In genomic region chr2:84963692-84964405, GRCh38 we compare ENCODE assay signal across 8 cellular contexts. TPM values are rescaled to one million over a fixed set of nuclear protein-coding genes. Genes with fewer than 3 reads are reported as not detected.
A peak's percentile ranks its signal among the peaks of the same experiment; 100 is the strongest.
DNase-seq lines count a peak whose midpoint lies in the region; ATAC-seq and TF ChIP-seq lines count a peak whose summit lies in the region.

No MANE protein-coding gene starts in this region.

- DNase-seq in EL (peak; percentile 95), NCI-H226 (peak; percentile 95), osteoblast (ENCODE audit: insufficient read length, low spot score, missing footprints) (no peak), NCI-H2107 (lab: John Stamatoyannopoulos, UW) (no peak)
- DNase-seq in central memory CD8-positive, alpha-beta T cell (ENCODE audit: low spot score in 2 of 2), result no peak
- DNase-seq in activated T-helper 2 cell treated with anti-CD3 and anti-CD28 coated beads, Interferon-gamma antibody, Interleukin-2, Interleukin-4, amounts not matched to agents 10 μg/mL and 5 μg/mL and 100 μg/mL, durations not matched to agents 14 hours and 24 hours and 36 hours (ENCODE audit: low spot score), result no peak

- intact Hi-C loops in activated T-helper 2 cell treated with anti-CD3 and anti-CD28 coated beads, Interferon-gamma antibody, Interleukin-2, Interleukin-4, amounts not matched to agents 10 μg/mL and 5 μg/mL and 100 μg/mL, durations not matched to agents 14 hours and 24 hours and 36 hours (cut with micrococcal nuclease), result no loop called here

- peak overlapping the region; percentile 37 for H3K27ac ChIP-seq in osteoblast (ENCODE audit: low read depth, low read length)

- peaks cover 26% of the 10 kb centered on the region for H3K4me1 ChIP-seq in osteoblast (ENCODE audit: insufficient read depth, low read length)

- no peak overlapping the region for H2AFZ ChIP-seq in osteoblast (ENCODE audit: low read length)

- no peak overlapping the region for H3K4me3 ChIP-seq in osteoblast (ENCODE audit: insufficient read depth, low read length)

- H3K9me3 ChIP-seq in osteoblast (ENCODE audit: low read depth, low read length), result no peaks in the 10 kb centered on the region

- peaks cover 38% of the 10 kb centered on the region for H3K79me2 ChIP-seq in osteoblast (ENCODE audit: insufficient read depth, low read length)

- H3K36me3 Mint-ChIP-seq in central memory CD8-positive, alpha-beta T cell (ENCODE audit: insufficient read depth), result peaks cover 23% of the 10 kb centered on the region
- peaks cover 65% of the 10 kb centered on the region for H3K36me3 Mint-ChIP-seq in activated T-helper 2 cell treated with anti-CD3 and anti-CD28 coated beads, Interferon-gamma antibody, Interleukin-2, Interleukin-4, amounts not matched to agents 10 μg/mL and 5 μg/mL and 100 μg/mL, durations not matched to agents 14 hours and 24 hours and 36 hours (ENCODE audit: low read depth)

- H3K4me2 ChIP-seq in osteoblast (ENCODE audit: insufficient read depth, low read length), result peak overlapping the region; percentile 59

- peak overlapping the region; percentile 65 for H3K27ac Mint-ChIP-seq in central memory CD8-positive, alpha-beta T cell (ENCODE audit: low read depth)
- no peak overlapping the region for H3K27ac Mint-ChIP-seq in activated T-helper 2 cell treated with anti-CD3 and anti-CD28 coated beads, Interferon-gamma antibody, Interleukin-2, Interleukin-4, amounts not matched to agents 10 μg/mL and 5 μg/mL and 100 μg/mL, durations not matched to agents 14 hours and 24 hours and 36 hours

- TF ChIP-seq CTCF in osteoblast (IDR thresholded peaks at IDR 0.05; ENCODE audit: extremely low read depth, low read depth, low read length), result no peak

- no peak for ATAC-seq in central memory CD8-positive, alpha-beta T cell (replicated peaks; ENCODE audit: extremely low read depth, poor library complexity, severe bottlenecking)
- ATAC-seq in HG03378 (IDR thresholded peaks at IDR 0.05; ENCODE audit: unreplicated experiment) (no peak), GM18907 (IDR thresholded peaks at IDR 0.05; ENCODE audit: unreplicated experiment) (no peak)

- peaks cover 12% of the 10 kb centered on the region for H4K20me1 ChIP-seq in osteoblast (ENCODE audit: insufficient read depth, low read length)

- H3K27me3 Mint-ChIP-seq in central memory CD8-positive, alpha-beta T cell, result no peaks in the 10 kb centered on the region
- H3K27me3 Mint-ChIP-seq in activated T-helper 2 cell treated with anti-CD3 and anti-CD28 coated beads, Interferon-gamma antibody, Interleukin-2, Interleukin-4, amounts not matched to agents 10 μg/mL and 5 μg/mL and 100 μg/mL, durations not matched to agents 14 hours and 24 hours and 36 hours (ENCODE audit: low read depth), result no peaks in the 10 kb centered on the region

- no peaks in the 10 kb centered on the region for H3K9me3 Mint-ChIP-seq in central memory CD8-positive, alpha-beta T cell
- no peaks in the 10 kb centered on the region for H3K9me3 Mint-ChIP-seq in activated T-helper 2 cell treated with anti-CD3 and anti-CD28 coated beads, Interferon-gamma antibody, Interleukin-2, Interleukin-4, amounts not matched to agents 10 μg/mL and 5 μg/mL and 100 μg/mL, durations not matched to agents 14 hours and 24 hours and 36 hours

- H3K27me3 ChIP-seq in osteoblast (ENCODE audit: insufficient read depth, low read length), result no peaks in the 10 kb centered on the region

- peaks cover 14% of the 10 kb centered on the region for H3K36me3 ChIP-seq in osteoblast (ENCODE audit: insufficient read depth, low read length)

- H3K4me1 Mint-ChIP-seq in central memory CD8-positive, alpha-beta T cell, result peaks cover 40% of the 10 kb centered on the region
- H3K4me1 Mint-ChIP-seq in activated T-helper 2 cell treated with anti-CD3 and anti-CD28 coated beads, Interferon-gamma antibody, Interleukin-2, Interleukin-4, amounts not matched to agents 10 μg/mL and 5 μg/mL and 100 μg/mL, durations not matched to agents 14 hours and 24 hours and 36 hours (ENCODE audit: low read depth), result peaks cover 35% of the 10 kb centered on the region

- no peak overlapping the region for H3K4me3 Mint-ChIP-seq in central memory CD8-positive, alpha-beta T cell
- H3K4me3 Mint-ChIP-seq in activated T-helper 2 cell treated with anti-CD3 and anti-CD28 coated beads, Interferon-gamma antibody, Interleukin-2, Interleukin-4, amounts not matched to agents 10 μg/mL and 5 μg/mL and 100 μg/mL, durations not matched to agents 14 hours and 24 hours and 36 hours (ENCODE audit: low read depth), result no peak overlapping the region

RNA-seq across cellular contexts. Expression of gene KCMF1, which starts 7.1 kb away (rescaled TPM):
- total RNA-seq in osteoblast, result 68.7 and 74.2 TPM in 2 replicates
- 82.6 and 86.3 TPM in 2 replicates for total RNA-seq in activated T-helper 2 cell treated with anti-CD3 and anti-CD28 coated beads, Interferon-gamma antibody, Interleukin-2, Interleukin-4, amounts not matched to agents 10 μg/mL and 5 μg/mL and 100 μg/mL, durations not matched to agents 14 hours and 24 hours and 36 hours

RNA-seq across cellular contexts. Expression of gene TMSB10, which starts 58.4 kb away (rescaled TPM):
- 3,633 and 4,065 TPM in 2 replicates for total RNA-seq in osteoblast
- total RNA-seq in activated T-helper 2 cell treated with anti-CD3 and anti-CD28 coated beads, Interferon-gamma antibody, Interleukin-2, Interleukin-4, amounts not matched to agents 10 μg/mL and 5 μg/mL and 100 μg/mL, durations not matched to agents 14 hours and 24 hours and 36 hours, result 2,676 and 2,847 TPM in 2 replicates

Comparison
In these comparisons a context has a peak if more than half of its experiments do, and no peak if none do; other contexts are left out.
1. DNase-seq: peak in EL (single experiment) and NCI-H226 (single experiment); none in central memory CD8-positive, alpha-beta T cell (0 of 2), osteoblast (single experiment), activated T-helper 2 cell treated with anti-CD3 and anti-CD28 coated beads, Interferon-gamma antibody, Interleukin-2, Interleukin-4, amounts not matched to agents 10 μg/mL and 5 μg/mL and 100 μg/mL, durations not matched to agents 14 hours and 24 hours and 36 hours (single experiment) and NCI-H2107 (single experiment).